20 cellular contexts compared by ENCODE assay signal in genomic region chr5:141817631-141818030, GRCh38.
DNase-seq lines count a peak whose midpoint lies in the region; ATAC-seq, FAIRE-seq and TF ChIP-seq lines count a peak whose summit lies in the region.
"Had no signal": no experiment of that assay in that cellular context is flagged by ENCODE, and none has a peak within 500 bp of the region (broad histone marks: within the 10 kb centered on the region; RNA-seq: fewer than 3 reads in every experiment).

No MANE protein-coding gene starts in this region.

- no peak overlapping the region for H3K4me3 ChIP-seq in left ventricle myocardium inferior
- no peak overlapping the region for H3K4me3 ChIP-seq in dorsolateral prefrontal cortex
- no peak overlapping the region for H3K4me3 ChIP-seq in osteoblast (ENCODE audit: insufficient read depth, low read length)

- H3K27me3 ChIP-seq in left ventricle myocardium inferior (ENCODE audit: low read depth) (peaks cover 52% of the 10 kb centered on the region), dorsolateral prefrontal cortex (no peaks in the 10 kb centered on the region), osteoblast (ENCODE audit: insufficient read depth, low read length) (peaks cover 8% of the 10 kb centered on the region)
- H3K27me3 ChIP-seq: BE2C had no signal

- no peak for DNase-seq in left ventricle myocardium inferior
- DNase-seq in left ventricle myocardium superior = no peak
- DNase-seq in dorsolateral prefrontal cortex = no peak
- peak; percentile 48 for DNase-seq in osteoblast (ENCODE audit: insufficient read length, low spot score, missing footprints)
- DNase-seq in frontal cortex (ENCODE audit: low spot score in 2 of 2) = no peak
- DNase-seq: BE2C; Caco-2; CD4-positive, CD25-positive, alpha-beta regulatory T cell; DMS153; GDM1; NCI-H1417; NCI-H187; NCI-H2107; NCI-H2227 treated with DMSO at 0.1 percent for 48 hours; NCI-H524; NCI-H82; OCI-M1; SHP77 treated with DMSO at 0.1 percent for 48 hours had no signal

- intact Hi-C loops in left ventricle myocardium inferior (cut with micrococcal nuclease) (loop anchor here (10.0 kb wide), 1 partner anchor 113 kb away; no protein-coding TSS in a partner anchor), left ventricle myocardium superior (cut with micrococcal nuclease) (no loop called here), dorsolateral prefrontal cortex (cut with DNase I) (no loop called here)

- ATAC-seq in left ventricle myocardium superior (no peak), HG03095 (IDR thresholded peaks at IDR 0.05; ENCODE audit: unreplicated experiment) (no peak), GM19455 (IDR thresholded peaks at IDR 0.05; ENCODE audit: unreplicated experiment) (no peak)

- no peak for TF ChIP-seq CTCF in left ventricle myocardium inferior (IDR thresholded peaks at IDR 0.05; ENCODE audit: borderline replicate concordance)
- TF ChIP-seq CTCF in dorsolateral prefrontal cortex (IDR thresholded peaks at IDR 0.05 in 54 of 56, conservative IDR thresholded peaks at IDR 0.05 in 2 of 56; ENCODE audit: low read depth in 1 of 56, partially characterized antibody in 56 of 56) = no peak
- TF ChIP-seq CTCF in osteoblast (IDR thresholded peaks at IDR 0.05; ENCODE audit: extremely low read depth, low read depth, low read length) = no peak

- FAIRE-seq in frontal cortex (lab: Jason Lieb, UNC) = no peak

- H3K4me1 ChIP-seq in left ventricle myocardium inferior (peaks cover 66% of the 10 kb centered on the region), osteoblast (ENCODE audit: insufficient read depth, low read length) (no peaks in the 10 kb centered on the region)
- H3K4me1 ChIP-seq: Caco-2 had no signal

- no peak overlapping the region for H2AFZ ChIP-seq in osteoblast (ENCODE audit: low read length)

- H3K27ac ChIP-seq in left ventricle myocardium inferior (replicated peaks) (peak overlapping the region; percentile 86), dorsolateral prefrontal cortex (peak overlapping the region in 38 of 59 donors; percentile 3 to 90 (median 80)), osteoblast (ENCODE audit: low read depth, low read length) (no peak overlapping the region)

- H4K20me1 ChIP-seq in osteoblast (ENCODE audit: insufficient read depth, low read length) = no peaks in the 10 kb centered on the region

- H3K79me2 ChIP-seq in osteoblast (ENCODE audit: insufficient read depth, low read length) = no peaks in the 10 kb centered on the region

- H3K36me3 ChIP-seq in left ventricle myocardium inferior = no peaks in the 10 kb centered on the region
- H3K36me3 ChIP-seq in osteoblast (ENCODE audit: insufficient read depth, low read length) = no peaks in the 10 kb centered on the region
- H3K36me3 ChIP-seq: BE2C had no signal

- H3K9me3 ChIP-seq in left ventricle myocardium inferior (replicated peaks) = no peaks in the 10 kb centered on the region
- no peaks in the 10 kb centered on the region for H3K9me3 ChIP-seq in osteoblast (ENCODE audit: low read depth, low read length)
- H3K9me3 ChIP-seq: BE2C, Caco-2 had no signal

- H3K4me2 ChIP-seq in osteoblast (ENCODE audit: insufficient read depth, low read length) = no peak overlapping the region
